Comparison of ENCODE assay signal across 8 cellular contexts in genomic region chr15:82373661-82374060, GRCh38. TPM values are rescaled to one million over a fixed set of nuclear protein-coding genes. Genes with fewer than 3 reads are reported as not detected.
DNase-seq lines count a peak whose midpoint lies in the region; ATAC-seq and TF ChIP-seq lines count a peak whose summit lies in the region.
"Not testable (repeated sequence)": the region's sequence is repeated elsewhere in the genome, so short reads cannot be mapped to it uniquely, and the experiment has no call there.

No MANE protein-coding gene starts in this region.

- H3K4me3 Mint-ChIP-seq in MCF 10A (ENCODE audit: unreplicated experiment): peak overlapping the region; percentile 52

- POLR2A ChIA-PET in RWPE1 (lab: Yijun Ruan, JAX; ENCODE audit: low non-redundant PET): not testable (repeated sequence)
- POLR2A ChIA-PET in MCF 10A (lab: Yijun Ruan, JAX): interaction anchor here (0.5 to 1.2 kb wide), 4 partner anchors 163 to 1272 kb away, joined by 3 to 5 read pairs (median 3); no protein-coding TSS in a partner anchor

- not testable (repeated sequence) for H3K4me2 ChIP-seq in GM23248 (ENCODE audit: unreplicated experiment); mesenchymal stem cell (ENCODE audit: low read length, poor library complexity, severe bottlenecking)
- H3K4me2 ChIP-seq in hepatocyte: peak overlapping the region; percentile 52

- not testable (repeated sequence) for H2AK5ac ChIP-seq in mesenchymal stem cell (ENCODE audit: low read length, severe bottlenecking)

- not testable (repeated sequence) for H3K9me3 ChIP-seq in GM23248 (ENCODE audit: low read depth); esophagus squamous epithelium; hepatocyte (ENCODE audit: low read depth); mesenchymal stem cell (ENCODE audit: control insufficient read depth, low read length); upper lobe of right lung

- not testable (repeated sequence) for H2BK5ac ChIP-seq in mesenchymal stem cell (ENCODE audit: low read depth, low read length, poor library complexity, severe bottlenecking)

- not testable (repeated sequence) for H3K36me3 Mint-ChIP-seq in MCF 10A (ENCODE audit: insufficient read depth, unreplicated experiment)

- H3K27ac ChIP-seq in GM23248 (peak overlapping the region; percentile 13), esophagus squamous epithelium (peak overlapping the region; percentile 68 to 87 (median 80)), upper lobe of right lung (peak overlapping the region; percentile 17)
- H3K27ac ChIP-seq in RWPE1; hepatocyte; mesenchymal stem cell (ENCODE audit: low read length, poor library complexity, severe bottlenecking): not testable (repeated sequence)

- not testable (repeated sequence) for H3F3A ChIP-seq in GM23248 (ENCODE audit: insufficient read depth)

- not testable (repeated sequence) for H3K27me3 Mint-ChIP-seq in MCF 10A (ENCODE audit: insufficient read depth, unreplicated experiment)

- not testable (repeated sequence) for BruUV-seq in MCF 10A (replicated peaks; lab: Mats Ljungman, UMichigan)

- H2BK120ac ChIP-seq in mesenchymal stem cell (ENCODE audit: low read depth, low read length): not testable (repeated sequence)

- CTCF ChIA-PET in RWPE1 (lab: Yijun Ruan, JAX): interaction anchor here (0.6 kb wide), 1 partner anchor 26 kb away, joined by 7 read pairs; no protein-coding TSS in a partner anchor
- CTCF ChIA-PET in MCF 10A (lab: Yijun Ruan, JAX): interaction anchor here (0.7 kb wide), 1 partner anchor 967 kb away, joined by 3 read pairs; no protein-coding TSS in a partner anchor

- 0 out of 2 replicates have a peak, but pooled peaks cover 12% of the 10 kb centered on the region for H3K79me2 ChIP-seq in GM23248 (ENCODE audit: insufficient read depth)
- H3K79me2 ChIP-seq in hepatocyte: not testable (repeated sequence)

- peak; percentile 21 for DNase-seq in GM23248
- peak; percentile 83 for DNase-seq in RWPE1 (ENCODE audit: low spot score)
- DNase-seq in MCF 10A (ENCODE audit: unreplicated experiment): peak; percentile 37
- DNase-seq in esophagus squamous epithelium (lab: John Stamatoyannopoulos, UW); upper lobe of right lung: not testable (repeated sequence)
- DNase-seq in hepatocyte (ENCODE audit: low spot score): peak; percentile 4
- DNase-seq in mesenchymal stem cell: peak; percentile 14
- peak; percentile 67 for DNase-seq in renal cortical epithelial cell (ENCODE audit: low read depth)

- peaks cover 13% of the 10 kb centered on the region for H3K79me1 ChIP-seq in mesenchymal stem cell (replicated peaks; ENCODE audit: low read length, poor library complexity, severe bottlenecking)

- H3K4me1 ChIP-seq in GM23248 (ENCODE audit: insufficient read depth) (peaks cover 10% of the 10 kb centered on the region), esophagus squamous epithelium (peaks cover 4 to 63% (median 14%) of the 10 kb centered on the region in 3 donors)
- not testable (repeated sequence) for H3K4me1 ChIP-seq in hepatocyte (ENCODE audit: insufficient read depth); mesenchymal stem cell (ENCODE audit: control insufficient read depth, insufficient read depth, low read depth, low read length); upper lobe of right lung

- H3K23ac ChIP-seq in mesenchymal stem cell (ENCODE audit: low read length in 2 of 2): not testable (repeated sequence)

- 0 out of 2 replicates have a peak overlapping the region, but pooled peaks have one; percentile 2 for H2AFZ ChIP-seq in GM23248
- H2AFZ ChIP-seq in hepatocyte; mesenchymal stem cell (ENCODE audit: low read depth, low read length): not testable (repeated sequence)

- H4K91ac ChIP-seq in mesenchymal stem cell (ENCODE audit: low read length): not testable (repeated sequence)

- in situ Hi-C loops in GM23248 (cut with MboI): not testable (repeated sequence)

- not testable (repeated sequence) for H3K36me3 ChIP-seq in GM23248 (ENCODE audit: low read depth); esophagus squamous epithelium; hepatocyte (replicated peaks; ENCODE audit: insufficient read depth, low read depth); mesenchymal stem cell (ENCODE audit: control insufficient read depth in 1 of 2, insufficient read depth in 2 of 2, low read depth in 1 of 2, low read length in 2 of 2); upper lobe of right lung

- H3K14ac ChIP-seq in mesenchymal stem cell (ENCODE audit: low read length in 2 of 2): not testable (repeated sequence)

- 50 to 55% methylated on average over 2 of the region's 2 CpGs for WGBS in GM23248 (ENCODE audit: low coverage in 1 of 2, low lambda C conversion rate in 2 of 2, missing lambda C conversion rate in 2 of 2), 2 experiments
- 12 to 17% methylated on average over 2 of the region's 2 CpGs for WGBS in esophagus squamous epithelium, 2 donors
- 51% methylated on average over 2 of the region's 2 CpGs for WGBS in hepatocyte (ENCODE audit: low lambda C conversion rate, missing lambda C conversion rate)
- 61% methylated on average over 2 of the region's 2 CpGs for WGBS in mesenchymal stem cell

- intact Hi-C loops in MCF 10A (cut with micrococcal nuclease); esophagus squamous epithelium (cut with DNase I); upper lobe of right lung (cut with DNase I): not testable (repeated sequence)

- peaks cover 15% of the 10 kb centered on the region for H3K4me1 Mint-ChIP-seq in MCF 10A (ENCODE audit: insufficient read depth, unreplicated experiment)

- not testable (repeated sequence) for H3K4ac ChIP-seq in mesenchymal stem cell (ENCODE audit: low read depth in 1 of 2, low read length in 2 of 2)

- not testable (repeated sequence) for H3K9me3 Mint-ChIP-seq in MCF 10A (ENCODE audit: unreplicated experiment)

- peak overlapping the region; percentile 87 for H3K27ac Mint-ChIP-seq in MCF 10A (ENCODE audit: low read depth, unreplicated experiment)

- not testable (repeated sequence) for H2BK12ac ChIP-seq in mesenchymal stem cell (ENCODE audit: low read length in 2 of 2)

- H2BK15ac ChIP-seq in mesenchymal stem cell (ENCODE audit: low read depth, poor library complexity, severe bottlenecking): not testable (repeated sequence)

- not testable (repeated sequence) for H3K9ac ChIP-seq in GM23248
- H3K9ac ChIP-seq in mesenchymal stem cell (ENCODE audit: low read length): peak overlapping the region; percentile 32

- H3K18ac ChIP-seq in mesenchymal stem cell (ENCODE audit: low read depth in 1 of 2, low read length in 2 of 2): not testable (repeated sequence)

- not testable (repeated sequence) for H4K20me1 ChIP-seq in GM23248 (ENCODE audit: insufficient read depth); hepatocyte (ENCODE audit: insufficient read depth, poor library complexity, severe bottlenecking)

- TF ChIP-seq CTCF in RWPE1 (conservative IDR thresholded peaks at IDR 0.05; ENCODE audit: low read depth); MCF 10A (IDR thresholded peaks at IDR 0.05; ENCODE audit: unreplicated experiment); esophagus squamous epithelium (IDR thresholded peaks at IDR 0.05); hepatocyte (IDR thresholded peaks at IDR 0.05; ENCODE audit: poor library complexity); upper lobe of right lung (IDR thresholded peaks at IDR 0.05): not testable (repeated sequence)

- not testable (repeated sequence) for ATAC-seq in upper lobe of right lung

- H3K27me3 ChIP-seq in GM23248 (replicated peaks; ENCODE audit: insufficient read depth); esophagus squamous epithelium; hepatocyte; mesenchymal stem cell (ENCODE audit: control insufficient read depth in 1 of 2, insufficient read depth in 1 of 2, low read length in 2 of 2); upper lobe of right lung: not testable (repeated sequence)

- H3K4me3 ChIP-seq in GM23248; esophagus squamous epithelium; hepatocyte; mesenchymal stem cell (ENCODE audit: insufficient read depth in 1 of 2, low read depth in 1 of 2, low read length in 2 of 2); upper lobe of right lung: not testable (repeated sequence)

- not testable (repeated sequence) for H3K9me2 ChIP-seq in GM23248 (ENCODE audit: insufficient read depth); hepatocyte (replicated peaks; ENCODE audit: insufficient read depth)

- peak in 2 of 4 donors; percentile 11 to 29 for TF ChIP-seq POLR2A in esophagus squamous epithelium (IDR thresholded peaks at IDR 0.05)

- not testable (repeated sequence) for H4K8ac ChIP-seq in mesenchymal stem cell (ENCODE audit: low read length)

RNA-seq across cellular contexts. Expression of gene GOLGA6L10, which starts 24.4 kb away (rescaled TPM):
- total RNA-seq in GM23248 (2014; rRNA removed; shearing (Covaris generic)): under 0.01 and 0.25 TPM in 2 replicates
- polyA plus RNA-seq in GM23248 (2016; fragmentation: Nextera tagmentation; extraction: Ambion mirVana) (not detected in 2 replicates), hepatocyte (0.65 and 1.0 TPM in 2 replicates)
- total RNA-seq in MCF 10A (2022) (1.9 and 2.6 TPM in 2 replicates), esophagus squamous epithelium (10 to 100 TPM in 1 of 4 donors, 1 to 10 TPM in 3; 1.3 to 10.9 (median 5.0) TPM), hepatocyte (0.28 and 1.3 TPM in 2 replicates), renal cortical epithelial cell (0.35 and 2.0 TPM in 2 replicates), upper lobe of right lung (0.23 TPM)
- polyA plus RNA-seq in mesenchymal stem cell (2013, experiment 1 of 2): 0.33 TPM
- 0.36 TPM for polyA plus RNA-seq in mesenchymal stem cell (2013, experiment 2 of 2)

RNA-seq across cellular contexts. Expression of gene GOLGA6L9, which starts 56.0 kb away (rescaled TPM):
- total RNA-seq in GM23248 (2014; rRNA removed; shearing (Covaris generic)): 0.76 and 1.1 TPM in 2 replicates
- polyA plus RNA-seq in GM23248 (2016; fragmentation: Nextera tagmentation; extraction: Ambion mirVana) (0.44 and 0.65 TPM in 2 replicates), hepatocyte (1.0 and 1.7 TPM in 2 replicates)
- total RNA-seq in MCF 10A (2022) (4.1 and 5.3 TPM in 2 replicates), esophagus squamous epithelium (10 to 100 TPM in 2 of 4 donors, 1 to 10 TPM in 2; 3.4 to 23.1 (median 11.6) TPM), hepatocyte (2.2 and 3.3 TPM in 2 replicates), renal cortical epithelial cell (0.69 and 4.6 TPM in 2 replicates), upper lobe of right lung (3.4 TPM)
- polyA plus RNA-seq in mesenchymal stem cell (2013, experiment 1 of 2): 2.6 TPM
- 2.0 TPM for polyA plus RNA-seq in mesenchymal stem cell (2013, experiment 2 of 2)
